9 cellular contexts compared by ENCODE assay signal in the genomic region with DNA sequence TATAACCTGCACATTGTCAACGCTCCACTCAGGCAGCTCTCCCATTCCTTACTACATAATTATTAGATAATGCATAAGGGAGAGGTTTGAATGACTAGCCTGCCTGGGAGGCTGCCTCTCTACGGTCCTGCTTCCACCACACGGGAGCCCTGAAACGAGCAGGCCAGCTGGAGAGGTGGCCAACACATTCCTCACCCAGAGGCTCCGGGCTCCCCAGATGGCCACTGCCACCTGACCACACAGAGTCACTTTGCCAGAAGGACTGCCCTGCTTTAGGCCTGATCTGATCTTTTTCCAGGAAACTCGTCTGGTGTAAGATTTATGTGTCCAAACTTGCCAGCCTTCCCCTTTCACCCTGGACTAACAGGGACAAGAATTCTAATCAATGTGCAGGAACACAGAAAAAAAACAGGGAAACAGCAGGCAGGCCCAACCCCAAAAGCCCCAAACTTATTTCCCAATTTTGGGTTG. TPM values are rescaled to one million over a fixed set of nuclear protein-coding genes. Genes with fewer than 3 reads are reported as not detected.
DNase-seq lines count a peak whose midpoint lies in the region; ATAC-seq, FAIRE-seq and TF ChIP-seq lines count a peak whose summit lies in the region.
"Had no signal": no experiment of that assay in that cellular context is flagged by ENCODE, and none has a peak within 500 bp of the region (broad histone marks: within the 10 kb centered on the region; RNA-seq: fewer than 3 reads in every experiment).

No MANE protein-coding gene starts in this region.

- peak overlapping the region; percentile 90 for H3K27ac ChIP-seq in RWPE2 (ENCODE audit: poor library complexity, severe bottlenecking)
- peak overlapping the region; percentile 72 to 79 (median 76) for H3K27ac ChIP-seq in esophagus squamous epithelium
- peak overlapping the region; percentile 56 to 87 (median 68) for H3K27ac ChIP-seq in pancreas
- H3K27ac ChIP-seq in A673 (ENCODE audit: low read depth, low read length, poor library complexity, severe bottlenecking), result no peak overlapping the region

- peaks cover 24% of the 10 kb centered on the region for H3K4me1 ChIP-seq in RWPE2 (ENCODE audit: insufficient read depth, poor library complexity, severe bottlenecking)
- peaks cover 8 to 29% (median 9%) of the 10 kb centered on the region in 3 donors for H3K4me1 ChIP-seq in esophagus squamous epithelium
- peaks cover 15 to 26% (median 16%) of the 10 kb centered on the region in 3 donors for H3K4me1 ChIP-seq in pancreas
- H3K4me1 ChIP-seq in A673 (ENCODE audit: insufficient read depth, low read length, poor library complexity, severe bottlenecking), result no peaks in the 10 kb centered on the region

- TF ChIP-seq CTCF in RWPE2 (IDR thresholded peaks at IDR 0.05; ENCODE audit: poor library complexity, severe bottlenecking), result no peak
- no peak for TF ChIP-seq CTCF in esophagus squamous epithelium (IDR thresholded peaks at IDR 0.05)
- TF ChIP-seq CTCF in pancreas (IDR thresholded peaks at IDR 0.05), result no peak
- no peak for TF ChIP-seq CTCF in lower leg skin (IDR thresholded peaks at IDR 0.05)
- TF ChIP-seq CTCF in A673 (conservative IDR thresholded peaks at IDR 0.05; ENCODE audit: low read depth, low read length), result no peak

- H3K9me3 ChIP-seq in RWPE2 (ENCODE audit: severe bottlenecking) (no peaks in the 10 kb centered on the region), esophagus squamous epithelium (no peaks in the 10 kb centered on the region), pancreas (no peaks in the 10 kb centered on the region), A673 (ENCODE audit: low read depth, low read length, poor library complexity, severe bottlenecking) (no peaks in the 10 kb centered on the region)

- CTCF ChIA-PET in A673 (lab: Charles Lee), result no interaction called here

- H3K27me3 ChIP-seq in RWPE2 (ENCODE audit: insufficient read depth, poor library complexity, severe bottlenecking) (no peaks in the 10 kb centered on the region), esophagus squamous epithelium (no peaks in the 10 kb centered on the region), pancreas (no peaks in the 10 kb centered on the region), A673 (replicated peaks; ENCODE audit: insufficient read depth, low read depth, low read length, poor library complexity) (no peaks in the 10 kb centered on the region)

- no peak overlapping the region for H3K4me3 ChIP-seq in RWPE2 (ENCODE audit: severe bottlenecking)
- H3K4me3 ChIP-seq in esophagus squamous epithelium, result peak overlapping the region in 3 of 4 donors; percentile 39 to 60 (median 41)
- peak overlapping the region in 1 of 4 donors; percentile 41 for H3K4me3 ChIP-seq in pancreas
- H3K4me3 ChIP-seq in lower leg skin (ENCODE audit: low read depth, poor library complexity, severe bottlenecking), result no peak overlapping the region
- no peak overlapping the region for H3K4me3 ChIP-seq in A673 (ENCODE audit: low read depth, low read length, poor library complexity, severe bottlenecking)

- peak; percentile 60 for ATAC-seq in RWPE2 (ENCODE audit: low read depth)
- peak; percentile 79 to 89 (median 85) for ATAC-seq in pancreas
- ATAC-seq in GM18517 (IDR thresholded peaks at IDR 0.05; ENCODE audit: unreplicated experiment), result no peak

- POLR2A ChIA-PET in A673 (lab: Charles Lee; ENCODE audit: low non-redundant PET), result no interaction called here

- FAIRE-seq in pancreas (lab: Jason Lieb, UNC), result no peak

- in situ Hi-C loops in G401 (cut with HindIII; ENCODE audit: low sequenced_read_pairs), result no loop called here

- DNase-seq in G401 (ENCODE audit: low spot score) (peak; percentile 97), RWPE2 (ENCODE audit: low spot score) (no peak), esophagus squamous epithelium (lab: John Stamatoyannopoulos, UW) (no peak), pancreas (peak in 5 of 6 donors; percentile 59 to 86 (median 63)), lower leg skin (ENCODE audit: low spot score in 2 of 2) (no peak), A673 (ENCODE audit: low spot score) (no peak), DMS79 (lab: John Stamatoyannopoulos, UW) (no peak)
- DNase-seq: occipital lobe had no signal

- H3K36me3 ChIP-seq in RWPE2 (ENCODE audit: low read depth) (no peaks in the 10 kb centered on the region), esophagus squamous epithelium (no peaks in the 10 kb centered on the region), pancreas (no peaks in the 10 kb centered on the region), A673 (ENCODE audit: insufficient read depth, low read length, poor library complexity, severe bottlenecking) (no peaks in the 10 kb centered on the region)

- WGBS in esophagus squamous epithelium, 2 donors, result 13 to 19% methylated on average over 4 to 5 of the region's 6 CpGs
- 3 to 9% methylated on average over 6 of the region's 6 CpGs for WGBS in pancreas, 2 donors
- 16 to 30% methylated on average over 6 of the region's 6 CpGs for WGBS in lower leg skin, 2 donors

- intact Hi-C loops in esophagus squamous epithelium (cut with DNase I) (no loop called here), pancreas (cut with DNase I) (no loop called here), lower leg skin (cut with DNase I; ENCODE audit: low total_unique reads) (no loop called here), A673 (cut with micrococcal nuclease; ENCODE audit: unreplicated experiment) (no loop called here)

- no TSS peak for BruUV-seq in A673 (replicated peaks; lab: Mats Ljungman, UMichigan)

- TF ChIP-seq POLR2A in esophagus squamous epithelium (IDR thresholded peaks at IDR 0.05), result no peak
- no peak for TF ChIP-seq POLR2A in lower leg skin (IDR thresholded peaks at IDR 0.05)

RNA-seq across cellular contexts. Expression of a gene that starts 27.8 kb away (rescaled TPM):
- total RNA-seq in G401 (2014; rRNA removed; shearing (Covaris generic)), result not detected in 2 replicates
- 10 to 100 TPM in 1 of 4 donors, 1 to 10 TPM in 3; 3.2 to 11.0 (median 4.2) TPM for total RNA-seq in esophagus squamous epithelium
- total RNA-seq in pancreas, result 1 to 10 TPM; 2.8 to 5.0 (median 3.1) TPM
- polyA plus RNA-seq in pancreas, result 1 to 10 TPM; 2.7 to 3.7 TPM
- total RNA-seq in lower leg skin, result 10 to 100 TPM in 2 of 4 donors, 1 to 10 TPM in 2; 5.3 to 17.3 (median 9.1) TPM
- 3.1 and 3.6 TPM in 2 replicates for total RNA-seq in A673 (2021)

Comparison
In these comparisons a context has a peak if more than half of its experiments do, and no peak if none do; other contexts are left out.
1. DNase-seq: peak in G401 (single experiment) and pancreas (5 of 6); none in RWPE2 (single experiment), esophagus squamous epithelium (single experiment), lower leg skin (0 of 2), A673 (single experiment) and DMS79 (single experiment).
2. H3K4me3 ChIP-seq: peak in esophagus squamous epithelium (3 of 4); none in RWPE2 (single experiment), lower leg skin (single experiment) and A673 (single experiment).